14 cellular contexts compared by ENCODE assay signal in genomic region chr2:8427211-8427610, GRCh38.
"Had no signal": no experiment of that assay in that cellular context is flagged by ENCODE, and none has a peak within 500 bp of the region (broad histone marks: within the 10 kb centered on the region; RNA-seq: fewer than 3 reads in every experiment).

No MANE protein-coding gene starts in this region.

- H3K4me3 Mint-ChIP-seq: activated CD4-positive, alpha-beta T cell treated with anti-CD3 and anti-CD28 coated beads for 36 hours; activated CD8-positive, alpha-beta T cell treated with anti-CD3 and anti-CD28 coated beads, Interleukin-2, amount 10 ng/mL, durations not matched to agents 7 days and 5 days; mesothelial cell of epicardium; T-helper 1 cell treated with Interleukin-12 subunit alpha and Interleukin-12 subunit beta and Interleukin-4 antibody, amounts not matched to agents 30 μg/mL and 1 μg/mL, for 36 hours; WTC11 had no signal

- H3K27ac Mint-ChIP-seq: activated CD4-positive, alpha-beta T cell treated with anti-CD3 and anti-CD28 coated beads for 36 hours; activated CD8-positive, alpha-beta T cell treated with anti-CD3 and anti-CD28 coated beads, Interleukin-2, amount 10 ng/mL, durations not matched to agents 7 days and 5 days; activated naive CD4-positive, alpha-beta T cell treated with anti-CD3 and anti-CD28 coated beads, Interleukin-2, amount 50 U/mL, for 72 hours; mesothelial cell of epicardium; T-helper 1 cell treated with Interleukin-12 subunit alpha and Interleukin-12 subunit beta and Interleukin-4 antibody, amounts not matched to agents 30 μg/mL and 1 μg/mL, for 36 hours; WTC11 had no signal

- ATAC-seq: activated CD4-positive, alpha-beta T cell treated with anti-CD3 and anti-CD28 coated beads for 36 hours; activated CD8-positive, alpha-beta T cell treated with anti-CD3 and anti-CD28 coated beads, Interleukin-2, amount 10 ng/mL, durations not matched to agents 7 days and 5 days; activated naive CD4-positive, alpha-beta T cell treated with anti-CD3 and anti-CD28 coated beads, Interleukin-2, amount 50 U/mL, for 72 hours; left lung; WTC11 had no signal

- H3K36me3 Mint-ChIP-seq: mesothelial cell of epicardium, WTC11 had no signal

- H3K27me3 Mint-ChIP-seq: activated CD4-positive, alpha-beta T cell treated with anti-CD3 and anti-CD28 coated beads for 36 hours had no signal

- DNase-seq: activated CD4-positive, alpha-beta T cell treated with anti-CD3 and anti-CD28 coated beads for 36 hours; activated CD8-positive, alpha-beta memory T cell treated with anti-CD3 and anti-CD28 coated beads, Interleukin-2, amount 50 U/mL, for 48 hours; activated CD8-positive, alpha-beta T cell treated with anti-CD3 and anti-CD28 coated beads, Interleukin-2, amount 10 ng/mL, durations not matched to agents 7 days and 5 days; activated gamma-delta T cell treated with Interleukin-2 at 50 U/mL for 16 hours; kidney; left lung; retina; stimulated activated CD4-positive, alpha-beta T cell treated with anti-CD3 and anti-CD28 coated beads, Interleukin-2, amount 100 ng/mL, for 24 hours; stomach; trophoblast cell had no signal

- H3K4me1 Mint-ChIP-seq: mesothelial cell of epicardium had no signal

- H3K9me3 Mint-ChIP-seq: T-helper 1 cell treated with Interleukin-12 subunit alpha and Interleukin-12 subunit beta and Interleukin-4 antibody, amounts not matched to agents 30 μg/mL and 1 μg/mL, for 36 hours had no signal
